ENCODE assay signal across 8 cellular contexts in the genomic region with DNA sequence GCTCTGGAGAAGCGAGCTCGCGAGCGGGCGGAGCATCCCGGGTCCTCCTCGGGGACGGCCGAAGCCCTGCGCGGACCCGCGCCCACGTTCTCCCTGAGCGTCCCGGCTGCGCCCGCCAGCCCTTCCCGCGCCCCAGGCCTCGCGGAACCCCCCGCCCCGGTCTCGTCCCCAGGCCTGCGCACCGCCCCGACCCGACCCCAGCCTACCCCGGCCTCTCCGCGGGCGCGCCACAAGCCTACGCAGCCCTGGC. TPM values are rescaled to one million over a fixed set of nuclear protein-coding genes. Genes with fewer than 3 reads are reported as not detected.
DNase-seq lines count a peak whose midpoint lies in the region; ATAC-seq and TF ChIP-seq lines count a peak whose summit lies in the region.

No MANE protein-coding gene starts in this region.

- intact Hi-C loops in activated CD4-positive, alpha-beta T cell treated with anti-CD3 and anti-CD28 coated beads, Interleukin-2, amount 10 ng/mL, durations not matched to agents 24 days and 14 days (cut with micrococcal nuclease): loop anchor here (1.0 to 2.0 kb wide), 3 partner anchors 23 to 92 kb away; no protein-coding TSS in a partner anchor

- H3K27me3 ChIP-seq in kidney epithelial cell (ENCODE audit: control insufficient read depth, insufficient read depth, low read length) (no peaks in the 10 kb centered on the region), thymus (ENCODE audit: control insufficient read depth, insufficient read depth) (no peaks in the 10 kb centered on the region)

- ATAC-seq in GM21390 (IDR thresholded peaks at IDR 0.05; ENCODE audit: unreplicated experiment) (no peak), GM21360 (IDR thresholded peaks at IDR 0.05; ENCODE audit: unreplicated experiment) (no peak), HG03095 (IDR thresholded peaks at IDR 0.05; ENCODE audit: unreplicated experiment) (no peak)

- peaks cover 9% of the 10 kb centered on the region for H3K4me1 ChIP-seq in thymus (ENCODE audit: control insufficient read depth, insufficient read depth, low read length)

- WGBS in thymus: 1% methylated on average over 35 of the region's 35 CpGs

- H3K4me1 Mint-ChIP-seq in activated CD4-positive, alpha-beta T cell treated with anti-CD3 and anti-CD28 coated beads, Interleukin-2, amount 10 ng/mL, durations not matched to agents 24 days and 14 days: peaks cover 31% of the 10 kb centered on the region
- H3K4me1 Mint-ChIP-seq in activated naive CD8-positive, alpha-beta T cell treated with anti-CD3 and anti-CD28 coated beads for 36 hours: peaks cover 29% of the 10 kb centered on the region

- peak overlapping the region; percentile 95 for H3K27ac ChIP-seq in thymus (ENCODE audit: low read depth)

- TF ChIP-seq CTCF in kidney epithelial cell (IDR thresholded peaks at IDR 0.05; ENCODE audit: insufficient read depth, low read length, poor library complexity, severe bottlenecking): no peak

- peak overlapping the region; percentile 94 for H3K27ac Mint-ChIP-seq in activated CD4-positive, alpha-beta T cell treated with anti-CD3 and anti-CD28 coated beads, Interleukin-2, amount 10 ng/mL, durations not matched to agents 24 days and 14 days
- peak overlapping the region; percentile 95 for H3K27ac Mint-ChIP-seq in activated naive CD8-positive, alpha-beta T cell treated with anti-CD3 and anti-CD28 coated beads for 36 hours

- H3K4me3 ChIP-seq in kidney epithelial cell (ENCODE audit: low read depth, low read length) (peak overlapping the region; percentile 91), thymus (ENCODE audit: low read length) (peak overlapping the region; percentile 87)

- no peak for DNase-seq in activated CD4-positive, alpha-beta T cell treated with anti-CD3 and anti-CD28 coated beads, Interleukin-2, amount 10 ng/mL, durations not matched to agents 24 days and 14 days
- DNase-seq in activated CD4-positive, alpha-beta T cell treated with anti-CD3 and anti-CD28 coated beads for 1 hour: no peak
- DNase-seq in activated naive CD8-positive, alpha-beta T cell treated with anti-CD3 and anti-CD28 coated beads for 36 hours: no peak
- no peak for DNase-seq in kidney epithelial cell (ENCODE audit: low read depth)

- H3K36me3 ChIP-seq in kidney epithelial cell (ENCODE audit: control insufficient read depth, insufficient read depth, low read length) (no peaks in the 10 kb centered on the region), thymus (ENCODE audit: control insufficient read depth, insufficient read depth) (peaks cover 14% of the 10 kb centered on the region)

- H3K27me3 Mint-ChIP-seq in activated CD4-positive, alpha-beta T cell treated with anti-CD3 and anti-CD28 coated beads, Interleukin-2, amount 10 ng/mL, durations not matched to agents 24 days and 14 days: no peaks in the 10 kb centered on the region
- no peaks in the 10 kb centered on the region for H3K27me3 Mint-ChIP-seq in activated naive CD8-positive, alpha-beta T cell treated with anti-CD3 and anti-CD28 coated beads for 36 hours

- H3K9me3 ChIP-seq in thymus (ENCODE audit: control insufficient read depth): no peaks in the 10 kb centered on the region

- H3K36me3 Mint-ChIP-seq in activated CD4-positive, alpha-beta T cell treated with anti-CD3 and anti-CD28 coated beads, Interleukin-2, amount 10 ng/mL, durations not matched to agents 24 days and 14 days (ENCODE audit: low read depth): peaks cover 30% of the 10 kb centered on the region
- H3K36me3 Mint-ChIP-seq in activated naive CD8-positive, alpha-beta T cell treated with anti-CD3 and anti-CD28 coated beads for 36 hours: peaks cover 36% of the 10 kb centered on the region

- no peaks in the 10 kb centered on the region for H3K9me3 Mint-ChIP-seq in activated CD4-positive, alpha-beta T cell treated with anti-CD3 and anti-CD28 coated beads, Interleukin-2, amount 10 ng/mL, durations not matched to agents 24 days and 14 days
- H3K9me3 Mint-ChIP-seq in activated naive CD8-positive, alpha-beta T cell treated with anti-CD3 and anti-CD28 coated beads for 36 hours: no peaks in the 10 kb centered on the region

- peak overlapping the region; percentile 87 for H3K4me3 Mint-ChIP-seq in activated CD4-positive, alpha-beta T cell treated with anti-CD3 and anti-CD28 coated beads, Interleukin-2, amount 10 ng/mL, durations not matched to agents 24 days and 14 days
- peak overlapping the region; percentile 88 for H3K4me3 Mint-ChIP-seq in activated naive CD8-positive, alpha-beta T cell treated with anti-CD3 and anti-CD28 coated beads for 36 hours

RNA-seq across cellular contexts. Expression of a gene that starts 0.2 kb away (rescaled TPM):
- 128 TPM in 2 replicates for total RNA-seq in activated CD4-positive, alpha-beta T cell treated with anti-CD3 and anti-CD28 coated beads, Interleukin-2, amount 10 ng/mL, durations not matched to agents 24 days and 14 days
- 100 to 1,000 TPM; 126 to 128 TPM for total RNA-seq in activated naive CD8-positive, alpha-beta T cell treated with anti-CD3 and anti-CD28 coated beads for 36 hours
- total RNA-seq in kidney epithelial cell: 48.6 and 64.7 TPM in 2 replicates
- 32.5 TPM for polyA plus RNA-seq in thymus

RNA-seq across cellular contexts. Expression of a gene that starts 58.4 kb away (rescaled TPM):
- 126 and 131 TPM in 2 replicates for total RNA-seq in activated CD4-positive, alpha-beta T cell treated with anti-CD3 and anti-CD28 coated beads, Interleukin-2, amount 10 ng/mL, durations not matched to agents 24 days and 14 days
- 10 to 100 TPM; 88.9 to 89.6 TPM for total RNA-seq in activated naive CD8-positive, alpha-beta T cell treated with anti-CD3 and anti-CD28 coated beads for 36 hours
- total RNA-seq in kidney epithelial cell: 34.1 and 38.4 TPM in 2 replicates
- polyA plus RNA-seq in thymus: 91.7 TPM
